8 cellular contexts compared by ENCODE assay signal in genomic region chrX:25144043-25144940, GRCh38.
DNase-seq lines count a peak whose midpoint lies in the region; ATAC-seq and TF ChIP-seq lines count a peak whose summit lies in the region.

No MANE protein-coding gene starts in this region.

- no peaks in the 10 kb centered on the region for H3K36me3 ChIP-seq in CD8-positive, alpha-beta memory T cell (ENCODE audit: insufficient read depth, low read length)
- H3K36me3 ChIP-seq in OCI-LY1 (ENCODE audit: insufficient read depth, low read length) = no peaks in the 10 kb centered on the region

- H3K27ac ChIP-seq in CD8-positive, alpha-beta memory T cell (ENCODE audit: low read depth, low read length) = no peak overlapping the region
- no peak overlapping the region for H3K27ac ChIP-seq in OCI-LY1 (ENCODE audit: low read depth, low read length, poor library complexity, severe bottlenecking)

- H3K9me2 ChIP-seq in OCI-LY1 (ENCODE audit: low read depth, low read length) = no peaks in the 10 kb centered on the region

- no peak overlapping the region for H3K4me2 ChIP-seq in OCI-LY1 (ENCODE audit: low read length)

- CTCF ChIA-PET in CD8-positive, alpha-beta memory T cell (lab: Charles Lee) = interaction anchor here (0.8 to 4.1 kb wide), 5 partner anchors 8 to 773 kb away, joined by 3 to 32 read pairs (median 4); no protein-coding TSS in a partner anchor
- CTCF ChIA-PET in HEK293T (lab: Yijun Ruan, JAX) = interaction anchor here (0.6 to 2.2 kb wide), 7 partner anchors 10 to 1351 kb away, joined by 3 to 11 read pairs (median 3); no protein-coding TSS in a partner anchor

- peaks cover 0 to 3% (median 2%) of the 10 kb centered on the region in 5 donors for H3K9me3 Mint-ChIP-seq in CD8-positive, alpha-beta memory T cell

- no peak overlapping the region for H3K9ac ChIP-seq in OCI-LY1 (ENCODE audit: low read length)

- ATAC-seq in GM21576 (IDR thresholded peaks at IDR 0.05; ENCODE audit: unreplicated experiment) (no peak), HG03039 (IDR thresholded peaks at IDR 0.05; ENCODE audit: unreplicated experiment) (no peak)

- H2AFZ ChIP-seq in OCI-LY1 (ENCODE audit: low read length) = no peak overlapping the region

- peaks cover 0 to 7% (median 0%) of the 10 kb centered on the region in 3 donors for H3K4me1 Mint-ChIP-seq in CD8-positive, alpha-beta memory T cell

- no peaks in the 10 kb centered on the region for H3K27me3 ChIP-seq in CD8-positive, alpha-beta memory T cell (ENCODE audit: insufficient read depth, low read length, poor library complexity, severe bottlenecking)
- no peaks in the 10 kb centered on the region for H3K27me3 ChIP-seq in OCI-LY1 (ENCODE audit: insufficient read depth, low read length)

- peak in 4 of 5 donors; percentile 3 to 49 (median 11) for DNase-seq in CD8-positive, alpha-beta memory T cell
- DNase-seq in HEK293T (ENCODE audit: extremely low spot score) = peak; percentile 59
- peak; percentile 72 for DNase-seq in activated effector memory CD4-positive, alpha-beta T cell treated with anti-CD3 and anti-CD28 coated beads, Interleukin-2, amount 50 U/mL, for 16 hours
- DNase-seq in head of caudate nucleus = peak; percentile 33 to 86 (median 67)
- DNase-seq in posterior cingulate gyrus = peak; percentile 18 to 89 (median 60)

- H4K20me1 ChIP-seq in OCI-LY1 (ENCODE audit: insufficient read depth, low read length) = no peaks in the 10 kb centered on the region

- POLR2A ChIA-PET in CD8-positive, alpha-beta memory T cell (lab: Charles Lee) = no interaction called here
- POLR2A ChIA-PET in HEK293T (lab: Yijun Ruan, JAX) = no interaction called here

- H3K27ac Mint-ChIP-seq in CD8-positive, alpha-beta memory T cell = no peak overlapping the region

- H3K9me3 ChIP-seq in CD8-positive, alpha-beta memory T cell (ENCODE audit: low read length) = no peaks in the 10 kb centered on the region
- H3K9me3 ChIP-seq in OCI-LY1 (ENCODE audit: low read length) = no peaks in the 10 kb centered on the region

- intact Hi-C loops in head of caudate nucleus (cut with DNase I) = loop anchor here (10.0 kb wide), 1 partner anchor 309 kb away; no protein-coding TSS in a partner anchor
- intact Hi-C loops in posterior cingulate gyrus (cut with DNase I) = loop anchor here (2.0 to 10.0 kb wide), 5 partner anchors 109 to 749 kb away; no protein-coding TSS in a partner anchor

- H3K79me2 ChIP-seq in OCI-LY1 (ENCODE audit: insufficient read depth, low read length) = no peaks in the 10 kb centered on the region

- H3K27me3 Mint-ChIP-seq in CD8-positive, alpha-beta memory T cell = peaks cover 11 to 16% of the 10 kb centered on the region in 2 donors

- H3F3A ChIP-seq in OCI-LY1 (ENCODE audit: insufficient read depth, low read length) = no peaks in the 10 kb centered on the region

- no peak overlapping the region for H3K4me3 ChIP-seq in CD8-positive, alpha-beta memory T cell (ENCODE audit: low read length)
- no peak overlapping the region for H3K4me3 ChIP-seq in OCI-LY1 (ENCODE audit: low read depth, low read length, poor library complexity, severe bottlenecking)

- H3K36me3 Mint-ChIP-seq in CD8-positive, alpha-beta memory T cell = no peaks in the 10 kb centered on the region

- H3K4me3 Mint-ChIP-seq in CD8-positive, alpha-beta memory T cell = no peak overlapping the region

- H3K4me1 ChIP-seq in CD8-positive, alpha-beta memory T cell (ENCODE audit: insufficient read depth, low read length) = no peaks in the 10 kb centered on the region
- no peaks in the 10 kb centered on the region for H3K4me1 ChIP-seq in OCI-LY1 (ENCODE audit: insufficient read depth, low read length, severe bottlenecking)

- TF ChIP-seq CTCF in OCI-LY1 (IDR thresholded peaks at IDR 0.05; ENCODE audit: low read length) = peak; percentile 64

TF ChIP-seq in HEK293T, 16 proteins besides CTCF, POLR2A, EP300 and RAD21:
- TF ChIP-seq CTBP1 (IDR thresholded peaks at IDR 0.05; ENCODE audit: borderline replicate concordance) (no peak), BHLHE40 (IDR thresholded peaks at IDR 0.05; ENCODE audit: borderline replicate concordance) (no peak), NFRKB (IDR thresholded peaks at IDR 0.05) (no peak), ZNF384 (IDR thresholded peaks at IDR 0.05) (no peak), SUZ12 (IDR thresholded peaks at IDR 0.05) (no peak), L3MBTL2 (conservative IDR thresholded peaks at IDR 0.05) (no peak), PKNOX1 (IDR thresholded peaks at IDR 0.05) (no peak)
TF ChIP-seq in HEK293T: peak in this region for 0.

Comparison
In these comparisons a context has a peak if more than half of its experiments do, and no peak if none do; other contexts are left out.
1. DNase-seq: peak in every context shown above with its lines; median percentile 72 in activated effector memory CD4-positive, alpha-beta T cell treated with anti-CD3 and anti-CD28 coated beads, Interleukin-2, amount 50 U/mL, for 16 hours; 67 in head of caudate nucleus; 60 in posterior cingulate gyrus; 59 in HEK293T; 11 in CD8-positive, alpha-beta memory T cell.